In genomic region chr14:92014014-92014413, GRCh38 we compare ENCODE assay signal across 19 cellular contexts.
"Had no signal": no experiment of that assay in that cellular context is flagged by ENCODE, and none has a peak within 500 bp of the region (broad histone marks: within the 10 kb centered on the region; RNA-seq: fewer than 3 reads in every experiment).

No MANE protein-coding gene starts in this region.

- DNase-seq: activated CD4-positive, alpha-beta T cell treated with anti-CD3 and anti-CD28 coated beads, Interleukin-2, amount 10 ng/mL, durations not matched to agents 7 days and 5 days; activated T-cell treated with anti-CD3 and anti-CD28 coated beads, Interleukin-2, amount 50 U/mL, for 4 hours; anterior cingulate cortex; caudate nucleus; dorsolateral prefrontal cortex; endodermal cell; foreskin keratinocyte; hippocampal formation; pancreas; sigmoid colon; stimulated activated naive CD4-positive, alpha-beta T cell; SW 1271 had no signal

- H3K4me1 Mint-ChIP-seq: brain had no signal

- H3K4me3 Mint-ChIP-seq: activated CD4-positive, alpha-beta T cell treated with anti-CD3 and anti-CD28 coated beads, Interleukin-2, amount 10 ng/mL, durations not matched to agents 7 days and 5 days; activated naive CD8-positive, alpha-beta T cell; activated T-cell treated with anti-CD3 and anti-CD28 coated beads, Interleukin-2, amount 50 U/mL, for 4 hours; brain; endodermal cell; natural killer cell treated with Interleukin-12 subunit alpha and Interleukin-12 subunit beta and Interleukin-15 and Interleukin-18, amount 100 ng/mL, for 72 hours had no signal

- H3K27me3 ChIP-seq: dorsolateral prefrontal cortex, foreskin keratinocyte, neutrophil, pancreas, sigmoid colon, tibial nerve had no signal

- H3K9me3 Mint-ChIP-seq: activated CD4-positive, alpha-beta T cell treated with anti-CD3 and anti-CD28 coated beads, Interleukin-2, amount 10 ng/mL, durations not matched to agents 7 days and 5 days; activated T-cell treated with anti-CD3 and anti-CD28 coated beads, Interleukin-2, amount 50 U/mL, for 4 hours; brain; endodermal cell; natural killer cell treated with Interleukin-12 subunit alpha and Interleukin-12 subunit beta and Interleukin-15 and Interleukin-18, amount 100 ng/mL, for 72 hours had no signal

- H3K27ac ChIP-seq: epithelial cell of prostate, foreskin keratinocyte, neutrophil, pancreas, sigmoid colon, tibial nerve had no signal

- H3K9me3 ChIP-seq: neutrophil, pancreas, sigmoid colon, tibial nerve had no signal

- H3K27ac Mint-ChIP-seq: activated CD4-positive, alpha-beta T cell treated with anti-CD3 and anti-CD28 coated beads, Interleukin-2, amount 10 ng/mL, durations not matched to agents 7 days and 5 days; activated naive CD8-positive, alpha-beta T cell; brain; endodermal cell; natural killer cell treated with Interleukin-12 subunit alpha and Interleukin-12 subunit beta and Interleukin-15 and Interleukin-18, amount 100 ng/mL, for 72 hours had no signal

- H3K4me3 ChIP-seq: dorsolateral prefrontal cortex, lung, pancreas, sigmoid colon, tibial nerve had no signal

- ATAC-seq: foreskin keratinocyte; natural killer cell treated with Interleukin-12 subunit alpha and Interleukin-12 subunit beta and Interleukin-15 and Interleukin-18, amount 100 ng/mL, for 72 hours; pancreas had no signal

- H3K27me3 Mint-ChIP-seq: activated CD4-positive, alpha-beta T cell treated with anti-CD3 and anti-CD28 coated beads, Interleukin-2, amount 10 ng/mL, durations not matched to agents 7 days and 5 days; activated naive CD8-positive, alpha-beta T cell; brain; natural killer cell treated with Interleukin-12 subunit alpha and Interleukin-12 subunit beta and Interleukin-15 and Interleukin-18, amount 100 ng/mL, for 72 hours had no signal

- H3K4me1 ChIP-seq: foreskin keratinocyte, sigmoid colon, tibial nerve had no signal
